In genomic region chr1:183869230-183869629, GRCh38 we compare ENCODE assay signal across 20 cellular contexts.
A peak's percentile ranks its signal among the peaks of the same experiment; 100 is the strongest.
DNase-seq lines count a peak whose midpoint lies in the region; ATAC-seq and TF ChIP-seq lines count a peak whose summit lies in the region.
"Had no signal": no experiment of that assay in that cellular context is flagged by ENCODE, and none has a peak within 500 bp of the region (broad histone marks: within the 10 kb centered on the region; RNA-seq: fewer than 3 reads in every experiment).

No MANE protein-coding gene starts in this region.

- no peak overlapping the region for H3K4me2 ChIP-seq in neural progenitor cell

- no peak overlapping the region for H3K27ac ChIP-seq in neural progenitor cell
- H3K27ac ChIP-seq: 22Rv1, SJCRH30 had no signal

- peak overlapping the region; percentile 3 for H3K27ac Mint-ChIP-seq in activated naive CD4-positive, alpha-beta T cell treated with anti-CD3 and anti-CD28 coated beads for 36 hours
- H3K27ac Mint-ChIP-seq in activated naive CD4-positive, alpha-beta T cell treated with anti-CD3 and anti-CD28 coated beads, Interleukin-2, amount 10 ng/mL, durations not matched to agents 7 days and 5 days: no peak overlapping the region
- H3K27ac Mint-ChIP-seq in endothelial cell (ENCODE audit: unreplicated experiment) (peak overlapping the region; percentile 93), neural progenitor cell (peak overlapping the region; percentile 35)
- H3K27ac Mint-ChIP-seq in naive thymus-derived CD8-positive, alpha-beta T cell: peak overlapping the region in 1 of 10 donors; percentile 77
- H3K27ac Mint-ChIP-seq: CD14-positive monocyte had no signal

- H3K9ac ChIP-seq in neural progenitor cell: no peak overlapping the region

- H3K9me3 Mint-ChIP-seq in activated naive CD4-positive, alpha-beta T cell treated with anti-CD3 and anti-CD28 coated beads for 36 hours: no peaks in the 10 kb centered on the region
- H3K9me3 Mint-ChIP-seq in activated naive CD4-positive, alpha-beta T cell treated with anti-CD3 and anti-CD28 coated beads, Interleukin-2, amount 10 ng/mL, durations not matched to agents 7 days and 5 days: no peaks in the 10 kb centered on the region
- H3K9me3 Mint-ChIP-seq in endothelial cell (ENCODE audit: unreplicated experiment) (no peaks in the 10 kb centered on the region), neural progenitor cell (peaks cover 3% of the 10 kb centered on the region)
- H3K9me3 Mint-ChIP-seq in naive thymus-derived CD8-positive, alpha-beta T cell: no peaks in the 10 kb centered on the region
- H3K9me3 Mint-ChIP-seq: CD14-positive monocyte had no signal

- no peaks in the 10 kb centered on the region for H3K79me2 ChIP-seq in neural progenitor cell (ENCODE audit: low read depth)

- POLR2A ChIA-PET in naive thymus-derived CD8-positive, alpha-beta T cell (lab: Charles Lee): no interaction called here
- POLR2A ChIA-PET in GM10248 (lab: Yijun Ruan, JAX): no interaction called here

- intact Hi-C loops in activated naive CD4-positive, alpha-beta T cell treated with anti-CD3 and anti-CD28 coated beads for 36 hours (cut with micrococcal nuclease): no loop called here

- no peak overlapping the region for H3K4me3 Mint-ChIP-seq in activated naive CD4-positive, alpha-beta T cell treated with anti-CD3 and anti-CD28 coated beads for 36 hours
- H3K4me3 Mint-ChIP-seq in activated naive CD4-positive, alpha-beta T cell treated with anti-CD3 and anti-CD28 coated beads, Interleukin-2, amount 10 ng/mL, durations not matched to agents 7 days and 5 days: no peak overlapping the region
- H3K4me3 Mint-ChIP-seq in endothelial cell (ENCODE audit: unreplicated experiment) (peak overlapping the region; percentile 81), neural progenitor cell (no peak overlapping the region)
- H3K4me3 Mint-ChIP-seq in naive thymus-derived CD8-positive, alpha-beta T cell: no peak overlapping the region
- H3K4me3 Mint-ChIP-seq: CD14-positive monocyte had no signal

- no peak for ATAC-seq in naive thymus-derived CD8-positive, alpha-beta T cell

- H3K4me1 Mint-ChIP-seq in activated naive CD4-positive, alpha-beta T cell treated with anti-CD3 and anti-CD28 coated beads for 36 hours (ENCODE audit: low read depth): peaks cover 15% of the 10 kb centered on the region
- peaks cover 15% of the 10 kb centered on the region for H3K4me1 Mint-ChIP-seq in activated naive CD4-positive, alpha-beta T cell treated with anti-CD3 and anti-CD28 coated beads, Interleukin-2, amount 10 ng/mL, durations not matched to agents 7 days and 5 days
- H3K4me1 Mint-ChIP-seq in endothelial cell (ENCODE audit: unreplicated experiment): peaks cover 51% of the 10 kb centered on the region
- H3K4me1 Mint-ChIP-seq in neural progenitor cell: peaks cover 33% of the 10 kb centered on the region
- peaks cover 9 to 18% (median 12%) of the 10 kb centered on the region in 4 donors for H3K4me1 Mint-ChIP-seq in naive thymus-derived CD8-positive, alpha-beta T cell

- H3K9me3 ChIP-seq in neural progenitor cell (ENCODE audit: low read depth): no peaks in the 10 kb centered on the region
- H3K9me3 ChIP-seq: Caco-2, HAP-1, MG63, SJCRH30 had no signal

- H3K4me3 ChIP-seq in neural progenitor cell: no peak overlapping the region
- H3K4me3 ChIP-seq: HAP-1, MG63, SJCRH30 had no signal

- no peaks in the 10 kb centered on the region for H3K27me3 ChIP-seq in neural progenitor cell
- H3K27me3 ChIP-seq: MG63, SJCRH30 had no signal

- no peaks in the 10 kb centered on the region for H3K36me3 ChIP-seq in neural progenitor cell
- H3K36me3 ChIP-seq: HAP-1, MG63, SJCRH30 had no signal

- H3K36me3 Mint-ChIP-seq in activated naive CD4-positive, alpha-beta T cell treated with anti-CD3 and anti-CD28 coated beads for 36 hours (ENCODE audit: low read depth): no peaks in the 10 kb centered on the region
- H3K36me3 Mint-ChIP-seq in activated naive CD4-positive, alpha-beta T cell treated with anti-CD3 and anti-CD28 coated beads, Interleukin-2, amount 10 ng/mL, durations not matched to agents 7 days and 5 days: no peaks in the 10 kb centered on the region
- H3K36me3 Mint-ChIP-seq in endothelial cell (ENCODE audit: low read depth, unreplicated experiment) (peaks cover 14% of the 10 kb centered on the region), neural progenitor cell (peaks cover 21% of the 10 kb centered on the region)
- peaks cover 0 to 2% (median 0%) of the 10 kb centered on the region in 3 donors for H3K36me3 Mint-ChIP-seq in naive thymus-derived CD8-positive, alpha-beta T cell
- H3K36me3 Mint-ChIP-seq: CD14-positive monocyte had no signal

- no peaks in the 10 kb centered on the region for H3K27me3 Mint-ChIP-seq in activated naive CD4-positive, alpha-beta T cell treated with anti-CD3 and anti-CD28 coated beads for 36 hours (ENCODE audit: low read depth)
- no peaks in the 10 kb centered on the region for H3K27me3 Mint-ChIP-seq in activated naive CD4-positive, alpha-beta T cell treated with anti-CD3 and anti-CD28 coated beads, Interleukin-2, amount 10 ng/mL, durations not matched to agents 7 days and 5 days
- H3K27me3 Mint-ChIP-seq in endothelial cell (ENCODE audit: unreplicated experiment) (peaks cover 3% of the 10 kb centered on the region), neural progenitor cell (ENCODE audit: insufficient read depth, low read depth) (no peaks in the 10 kb centered on the region)
- H3K27me3 Mint-ChIP-seq in naive thymus-derived CD8-positive, alpha-beta T cell: peaks cover 0 to 2% (median 0%) of the 10 kb centered on the region in 5 donors

- CTCF ChIA-PET in activated naive CD4-positive, alpha-beta T cell treated with anti-CD3 and anti-CD28 coated beads for 36 hours (lab: Charles Lee): no interaction called here
- CTCF ChIA-PET in activated naive CD4-positive, alpha-beta T cell treated with anti-CD3 and anti-CD28 coated beads, Interleukin-2, amount 10 ng/mL, durations not matched to agents 7 days and 5 days (lab: Charles Lee): no interaction called here
- CTCF ChIA-PET in GM10248 (lab: Yijun Ruan, JAX): interaction anchor here (0.8 to 1.9 kb wide), 6 partner anchors 11 to 214 kb away, joined by 3 to 7 read pairs (median 4); no protein-coding TSS in a partner anchor

- H3K4me1 ChIP-seq in neural progenitor cell: peaks cover 27% of the 10 kb centered on the region
- H3K4me1 ChIP-seq: HAP-1, SJCRH30 had no signal

- TF ChIP-seq CTCF in endothelial cell (IDR thresholded peaks at IDR 0.05; ENCODE audit: unreplicated experiment): no peak
- no peak for TF ChIP-seq CTCF in neural progenitor cell (IDR thresholded peaks at IDR 0.05)
- TF ChIP-seq CTCF in GM10248 (IDR thresholded peaks at IDR 0.05; ENCODE audit: control extremely low read depth, extremely low read depth, low read depth, missing control alignments): no peak

- no peaks in the 10 kb centered on the region for H3F3A ChIP-seq in neural progenitor cell (ENCODE audit: low read depth)

- no peak for DNase-seq in activated naive CD4-positive, alpha-beta T cell treated with anti-CD3 and anti-CD28 coated beads for 36 hours
- no peak for DNase-seq in activated naive CD4-positive, alpha-beta T cell treated with anti-CD3 and anti-CD28 coated beads, Interleukin-2, amount 10 ng/mL, durations not matched to agents 7 days and 5 days
- DNase-seq in endothelial cell (ENCODE audit: low spot score) (no peak), neural progenitor cell (ENCODE audit: low spot score) (peak; percentile 18), NCI-H1092 (lab: John Stamatoyannopoulos, UW) (no peak), NK-92 (lab: John Stamatoyannopoulos, UW; ENCODE audit: unreplicated experiment) (no peak), GM10248 (ENCODE audit: extremely low spot score) (no peak)
- DNase-seq in naive thymus-derived CD8-positive, alpha-beta T cell: no peak
- DNase-seq: Caco-2, MG63, NCI-H1105 treated with DMSO at 0.1 percent for 48 hours, NCI-H2029, NCI-H2171 treated with DMSO at 0.1 percent for 48 hours, NCI-H510A treated with DMSO at 0.1 percent for 48 hours, OCI-M1, RPMI8226, SJCRH30 had no signal

- no peak overlapping the region for H2AFZ ChIP-seq in neural progenitor cell (replicated peaks)

- no peaks in the 10 kb centered on the region for H4K20me1 ChIP-seq in neural progenitor cell (ENCODE audit: low read depth)
